Comparison of ENCODE assay signal across 1 cellular context in genomic region chr19:1663854-1664253, GRCh38.
A peak's percentile ranks its signal among the peaks of the same experiment; 100 is the strongest.
TF ChIP-seq lines count a peak whose summit lies in the region.

No MANE protein-coding gene starts in this region.

TF ChIP-seq in GM12878, 131 proteins besides CTCF, POLR2A, EP300 and RAD21 (continued from another document and continues in another):
- TF ChIP-seq CUX1 (IDR thresholded peaks at IDR 0.05; ENCODE audit: insufficient replicate concordance, low read depth, low read length) = no peak
- TF ChIP-seq MEF2A (IDR thresholded peaks at IDR 0.05; ENCODE audit: insufficient read depth, low read depth, low read length) = 0 out of 2 replicates have a peak, but pooled peaks have one; percentile 4
- no peak for TF ChIP-seq CEBPZ (IDR thresholded peaks at IDR 0.05; ENCODE audit: low read depth, low read length)
- no peak for TF ChIP-seq ZNF687 (IDR thresholded peaks at IDR 0.05)
- no peak for TF ChIP-seq E2F4 (IDR thresholded peaks at IDR 0.05; ENCODE audit: low read depth, low read length)
- no peak for TF ChIP-seq HCFC1 (IDR thresholded peaks at IDR 0.05; ENCODE audit: low read length)
- peak; percentile 70 to 77 for TF ChIP-seq IKZF2 (IDR thresholded peaks at IDR 0.05)
- TF ChIP-seq NR2C1 (IDR thresholded peaks at IDR 0.05) = no peak
- peak; percentile 58; the same call in 1 of the 2 replicates for TF ChIP-seq SMARCA5 (IDR thresholded peaks at IDR 0.05)
- no peak for TF ChIP-seq SRF (IDR thresholded peaks at IDR 0.05; ENCODE audit: low read depth in 2 of 2, low read length in 2 of 2)
- TF ChIP-seq HDAC2 (IDR thresholded peaks at IDR 0.05) = no peak
- peak; percentile 76 for TF ChIP-seq DPF2 (IDR thresholded peaks at IDR 0.05)
- TF ChIP-seq ZBTB11 (CRISPR knock-in tag; IDR thresholded peaks at IDR 0.05) = no peak
- no peak for TF ChIP-seq SP1 (IDR thresholded peaks at IDR 0.05; ENCODE audit: low read depth, low read length)
- peak; percentile 69; the same call in 1 of the 2 replicates for TF ChIP-seq FOXM1 (IDR thresholded peaks at IDR 0.05; ENCODE audit: low read depth, low read length)
- no peak for TF ChIP-seq PBX3 (IDR thresholded peaks at IDR 0.05; ENCODE audit: insufficient replicate concordance, low read depth, low read length)
- TF ChIP-seq CHD2 (IDR thresholded peaks at IDR 0.05; ENCODE audit: borderline replicate concordance, low read depth, low read length) = no peak
- no peak for TF ChIP-seq USF2 (IDR thresholded peaks at IDR 0.05; ENCODE audit: borderline replicate concordance, low read depth, low read length)
- TF ChIP-seq YY1 (IDR thresholded peaks at IDR 0.05; ENCODE audit: low read depth, low read length) = peak; percentile 48; the same call in 1 of the 2 replicates
- TF ChIP-seq NBN (IDR thresholded peaks at IDR 0.05) = peak; percentile 65; the same call in 1 of the 2 replicates
- TF ChIP-seq ZNF622 (IDR thresholded peaks at IDR 0.05) = no peak
- no peak for TF ChIP-seq SUZ12 (IDR thresholded peaks at IDR 0.05; ENCODE audit: unreplicated experiment)
- no peak for TF ChIP-seq REST (IDR thresholded peaks at IDR 0.05; ENCODE audit: low read depth, low read length)
- TF ChIP-seq EED (IDR thresholded peaks at IDR 0.05; ENCODE audit: low read depth) = peak; percentile 88
- peak; percentile 80 for TF ChIP-seq CBFB (IDR thresholded peaks at IDR 0.05; ENCODE audit: low read depth)
- TF ChIP-seq KDM1A (IDR thresholded peaks at IDR 0.05; ENCODE audit: borderline replicate concordance) = no peak
- TF ChIP-seq TAF1 (IDR thresholded peaks at IDR 0.05; ENCODE audit: borderline replicate concordance, low read depth, low read length) = no peak
- TF ChIP-seq ETV6 (conservative IDR thresholded peaks at IDR 0.05 in 1 of 2, IDR thresholded peaks at IDR 0.05 in 1 of 2; ENCODE audit: borderline replicate concordance in 1 of 2, low read depth in 1 of 2) = peak in 1 of 2 experiments; percentile 56; a peak in 1 of 4 replicates
